ENCODE assay signal across 1 cellular context in genomic region chr10:79116801-79117723, GRCh38.
TF ChIP-seq lines count a peak whose summit lies in the region.

No MANE protein-coding gene starts in this region.

TF ChIP-seq in K562, 482 proteins besides CTCF, POLR2A, EP300 and RAD21 (continued from another document and continues in another):
- TF ChIP-seq USF1 (CRISPR knock-in tag; IDR thresholded peaks at IDR 0.05) (peak; percentile 17; the same call in 1 of the 2 replicates), HDAC2 (IDR thresholded peaks at IDR 0.05) (no peak), MCM7 (IDR thresholded peaks at IDR 0.05) (no peak), BHLHE40 (IDR thresholded peaks at IDR 0.05; ENCODE audit: low read length) (peak; percentile 90), ZNF3 (CRISPR knock-in tag; IDR thresholded peaks at IDR 0.05) (no peak), SIRT6 (IDR thresholded peaks at IDR 0.05; ENCODE audit: low read depth, low read length) (no peak), KDM4B (IDR thresholded peaks at IDR 0.05; ENCODE audit: borderline replicate concordance in 2 of 2, low read depth in 1 of 2) (no peak), VEZF1 (CRISPR knock-in tag; IDR thresholded peaks at IDR 0.05) (peak; percentile 11; the same call in 1 of the 2 replicates), CREB3L1 (IDR thresholded peaks at IDR 0.05; ENCODE audit: borderline replicate concordance, low read depth) (no peak), SNAPC5 (CRISPR knock-in tag; IDR thresholded peaks at IDR 0.05) (no peak), BRF1 (IDR thresholded peaks at IDR 0.05; ENCODE audit: borderline replicate concordance, extremely low read depth, insufficient read length) (no peak), ZNF239 (CRISPR knock-in tag; IDR thresholded peaks at IDR 0.05) (no peak), U2AF1 (optimal IDR thresholded peaks at IDR 0.05; ENCODE audit: low read depth, low read length) (no peak), PHB2 (IDR thresholded peaks at IDR 0.05; ENCODE audit: low read depth) (no peak), MTA1 (IDR thresholded peaks at IDR 0.05; ENCODE audit: borderline replicate concordance) (no peak), ATF6 (CRISPR knock-in tag; IDR thresholded peaks at IDR 0.05) (no peak), AFF1 (IDR thresholded peaks at IDR 0.05; ENCODE audit: low read depth in 1 of 2, partially characterized antibody in 2 of 2) (no peak), ARHGAP35 (IDR thresholded peaks at IDR 0.05; ENCODE audit: partially characterized antibody) (no peak), ZNF23 (CRISPR knock-in tag; IDR thresholded peaks at IDR 0.05) (no peak), RB1 (IDR thresholded peaks at IDR 0.05; ENCODE audit: low read depth) (no peak), USF2 (CRISPR knock-in tag; IDR thresholded peaks at IDR 0.05) (peak; percentile 42; the same call in 1 of the 2 replicates), ELF2 (CRISPR knock-in tag; IDR thresholded peaks at IDR 0.05) (0 out of 2 replicates have a peak, but pooled peaks have one; percentile 31), NKRF (IDR thresholded peaks at IDR 0.05; ENCODE audit: borderline replicate concordance) (no peak), MXD1 (CRISPR knock-in tag; IDR thresholded peaks at IDR 0.05; ENCODE audit: borderline replicate concordance, poor library complexity, severe bottlenecking) (no peak), YY1 (IDR thresholded peaks at IDR 0.05; ENCODE audit: borderline replicate concordance in 1 of 3, control insufficient read depth in 1 of 3, extremely low read depth in 1 of 3, insufficient read depth in 3 of 3, insufficient read length in 1 of 3, insufficient replicate concordance in 2 of 3, low read depth in 1 of 3, low read length in 2 of 3) (peak in 1 of 3 experiments; percentile 5), FOXJ2 (tag; IDR thresholded peaks at IDR 0.05) (peak; percentile 17; the same call in 1 of the 2 replicates), CHD7 (IDR thresholded peaks at IDR 0.05; ENCODE audit: low read depth, low read length) (peak; percentile 45), POLR2G (IDR thresholded peaks at IDR 0.05; ENCODE audit: low read depth, low read length) (no peak)
